In genomic region chr18:13279181-13280065, GRCh38 we compare ENCODE assay signal across 10 cellular contexts.
DNase-seq lines count a peak whose midpoint lies in the region; ATAC-seq and TF ChIP-seq lines count a peak whose summit lies in the region.
"Had no signal": no experiment of that assay in that cellular context is flagged by ENCODE, and none has a peak within 500 bp of the region (broad histone marks: within the 10 kb centered on the region; RNA-seq: fewer than 3 reads in every experiment).

No MANE protein-coding gene starts in this region.

- H4K20me1 ChIP-seq in PC-3 (ENCODE audit: low read length): no peaks in the 10 kb centered on the region

- peaks cover 0 to 12% (median 7%) of the 10 kb centered on the region in 3 donors for H3K4me1 Mint-ChIP-seq in IgD-negative memory B cell
- peaks cover 60% of the 10 kb centered on the region for H3K4me1 Mint-ChIP-seq in activated naive CD4-positive, alpha-beta T cell treated with anti-CD3 and anti-CD28 coated beads, Interleukin-2, amount 50 U/mL, for 24 hours

- no TSS peak for BruUV-seq in PC-3 (replicated peaks; lab: Mats Ljungman, UMichigan)

- H3K27ac Mint-ChIP-seq in IgD-negative memory B cell: no peak overlapping the region
- H3K27ac Mint-ChIP-seq in activated naive CD4-positive, alpha-beta T cell treated with anti-CD3 and anti-CD28 coated beads, Interleukin-2, amount 50 U/mL, for 24 hours: peak overlapping the region; percentile 73

- H3K9me2 ChIP-seq in PC-3 (replicated peaks; ENCODE audit: low read length): no peaks in the 10 kb centered on the region

- H3K9me3 ChIP-seq in PC-3 (ENCODE audit: low read length): no peaks in the 10 kb centered on the region

- POLR2A ChIA-PET in PC-3 (lab: Charles Lee; ENCODE audit: unreplicated experiment): no interaction called here

- no peak overlapping the region for H3K9ac ChIP-seq in PC-3 (ENCODE audit: low read length)

- no peaks in the 10 kb centered on the region for H3F3A ChIP-seq in PC-3 (ENCODE audit: low read length, unreplicated experiment)

- ATAC-seq in GM18861 (IDR thresholded peaks at IDR 0.05; ENCODE audit: unreplicated experiment): peak; percentile 84
- ATAC-seq in GM18907 (IDR thresholded peaks at IDR 0.05; ENCODE audit: unreplicated experiment): no peak
- no peak for ATAC-seq in PC-3
- ATAC-seq in SK-N-SH treated with all-trans-retinoic acid at 6 μM for 48 hours: no peak

- CTCF ChIA-PET in PC-3 (lab: Charles Lee): interaction anchor here (0.5 to 0.6 kb wide), 2 partner anchors 47 to 120 kb away, joined by 3 read pairs; no protein-coding TSS in a partner anchor

- no peak overlapping the region for H3K4me3 ChIP-seq in PC-3 (ENCODE audit: low read length)

- H3K79me2 ChIP-seq in PC-3 (ENCODE audit: low read length): no peaks in the 10 kb centered on the region

- no peaks in the 10 kb centered on the region for H3K36me3 ChIP-seq in PC-3 (ENCODE audit: low read depth, low read length)

- no peaks in the 10 kb centered on the region for H3K4me1 ChIP-seq in PC-3 (ENCODE audit: insufficient read depth, low read length)

- DNase-seq in stimulated activated CD4-positive, alpha-beta T cell treated with anti-CD3 and anti-CD28 coated beads, Interleukin-1b, Interleukin-23, amount 100 ng/mL, for 4 hours (ENCODE audit: low read depth in 2 of 2): peak; percentile 38 to 39
- DNase-seq in GF-D8 (lab: John Stamatoyannopoulos, UW) (no peak), PC-3 (no peak)
- DNase-seq: IMR-90, left cardiac atrium had no signal

- H3K9me3 Mint-ChIP-seq in IgD-negative memory B cell: peaks cover 0 to 2% (median 0%) of the 10 kb centered on the region in 3 donors
- H3K9me3 Mint-ChIP-seq in activated naive CD4-positive, alpha-beta T cell treated with anti-CD3 and anti-CD28 coated beads, Interleukin-2, amount 50 U/mL, for 24 hours: no peaks in the 10 kb centered on the region

- intact Hi-C loops in PC-3 (cut with micrococcal nuclease): no loop called here

- H3K36me3 Mint-ChIP-seq in IgD-negative memory B cell: peaks cover 1% of the 10 kb centered on the region
- H3K36me3 Mint-ChIP-seq in activated naive CD4-positive, alpha-beta T cell treated with anti-CD3 and anti-CD28 coated beads, Interleukin-2, amount 50 U/mL, for 24 hours: no peaks in the 10 kb centered on the region

- H3K4me2 ChIP-seq in PC-3 (ENCODE audit: low read length): no peak overlapping the region

- peak overlapping the region in 3 of 4 donors; percentile 58 to 93 (median 86) for H3K4me3 Mint-ChIP-seq in IgD-negative memory B cell
- H3K4me3 Mint-ChIP-seq in activated naive CD4-positive, alpha-beta T cell treated with anti-CD3 and anti-CD28 coated beads, Interleukin-2, amount 50 U/mL, for 24 hours: peak overlapping the region; percentile 76

- no peak overlapping the region for H3K27ac ChIP-seq in PC-3 (ENCODE audit: low read length)

- no peak overlapping the region for H2AFZ ChIP-seq in PC-3 (ENCODE audit: low read length)

- H3K27me3 ChIP-seq in PC-3 (ENCODE audit: low read length): peaks cover 78% of the 10 kb centered on the region

- TF ChIP-seq CTCF in PC-3 (conservative IDR thresholded peaks at IDR 0.05; ENCODE audit: low read depth, low read length): no peak

- peaks cover 3% of the 10 kb centered on the region for H3K27me3 Mint-ChIP-seq in IgD-negative memory B cell
- H3K27me3 Mint-ChIP-seq in activated naive CD4-positive, alpha-beta T cell treated with anti-CD3 and anti-CD28 coated beads, Interleukin-2, amount 50 U/mL, for 24 hours: no peaks in the 10 kb centered on the region

TF ChIP-seq in SK-N-SH treated with all-trans-retinoic acid at 6 μM for 48 hours, 23 proteins besides CTCF, POLR2A, EP300 and RAD21:
- no peak for TF ChIP-seq ISL1 (CRISPR knock-in tag; IDR thresholded peaks at IDR 0.05)
- TF ChIP-seq CSDC2 (CRISPR knock-in tag; IDR thresholded peaks at IDR 0.05): no peak
- no peak for TF ChIP-seq RARB (CRISPR knock-in tag; IDR thresholded peaks at IDR 0.05)
- TF ChIP-seq ZNF70 (CRISPR knock-in tag; IDR thresholded peaks at IDR 0.05): no peak
- no peak for TF ChIP-seq ZC3H10 (CRISPR knock-in tag; IDR thresholded peaks at IDR 0.05)
- TF ChIP-seq ZNF8 (CRISPR knock-in tag; IDR thresholded peaks at IDR 0.05): no peak
- no peak for TF ChIP-seq ESRRG (CRISPR knock-in tag; IDR thresholded peaks at IDR 0.05)
- no peak for TF ChIP-seq ZNF565 (CRISPR knock-in tag; conservative IDR thresholded peaks at IDR 0.05; ENCODE audit: low read depth)
- TF ChIP-seq TOX (CRISPR knock-in tag; IDR thresholded peaks at IDR 0.05; ENCODE audit: borderline replicate concordance): no peak
- no peak for TF ChIP-seq CSRNP3 (CRISPR knock-in tag; IDR thresholded peaks at IDR 0.05)
- no peak for TF ChIP-seq ZFP30 (CRISPR knock-in tag; IDR thresholded peaks at IDR 0.05)
- TF ChIP-seq ZFP3 (CRISPR knock-in tag; IDR thresholded peaks at IDR 0.05): no peak
- no peak for TF ChIP-seq BACH2 (CRISPR knock-in tag; IDR thresholded peaks at IDR 0.05; ENCODE audit: borderline replicate concordance)
- TF ChIP-seq PATZ1 (CRISPR knock-in tag; IDR thresholded peaks at IDR 0.05; ENCODE audit: borderline replicate concordance): no peak
- no peak for TF ChIP-seq CREB5 (CRISPR knock-in tag; IDR thresholded peaks at IDR 0.05; ENCODE audit: low read depth)
- no peak for TF ChIP-seq TSHZ2 (CRISPR knock-in tag; IDR thresholded peaks at IDR 0.05)
TF ChIP-seq in SK-N-SH treated with all-trans-retinoic acid at 6 μM for 48 hours: peak in this region for 0.

Comparison
In these comparisons a context has a peak if more than half of its experiments do, and no peak if none do; other contexts are left out.
1. DNase-seq: peak in stimulated activated CD4-positive, alpha-beta T cell treated with anti-CD3 and anti-CD28 coated beads, Interleukin-1b, Interleukin-23, amount 100 ng/mL, for 4 hours (2 of 2); none in GF-D8 (single experiment) and PC-3 (single experiment).